Comparison of ENCODE assay signal across 1 cellular context in genomic region chr16:2785101-2785991, GRCh38.
A peak's percentile ranks its signal among the peaks of the same experiment; 100 is the strongest.
TF ChIP-seq lines count a peak whose summit lies in the region.

No MANE protein-coding gene starts in this region.

TF ChIP-seq in HepG2, 621 proteins besides CTCF, POLR2A, EP300 and RAD21 (continued from another document):
- no peak for TF ChIP-seq ZBTB46 (CRISPR knock-in tag; IDR thresholded peaks at IDR 0.05; ENCODE audit: borderline replicate concordance)
- TF ChIP-seq STAG1 (CRISPR knock-in tag; IDR thresholded peaks at IDR 0.05) = peak; percentile 11; the same call in 1 of the 2 replicates
